In genomic region chr9:92607773-92608172, GRCh38 we compare ENCODE assay signal across 10 cellular contexts.
DNase-seq lines count a peak whose midpoint lies in the region; TF ChIP-seq lines count a peak whose summit lies in the region.
"Had no signal": no experiment of that assay in that cellular context is flagged by ENCODE, and none has a peak within 500 bp of the region (broad histone marks: within the 10 kb centered on the region; RNA-seq: fewer than 3 reads in every experiment).

No MANE protein-coding gene starts in this region.

- H3K79me2 ChIP-seq in PC-9 (ENCODE audit: low read depth), result no peaks in the 10 kb centered on the region
- no peaks in the 10 kb centered on the region for H3K79me2 ChIP-seq in Karpas-422 (ENCODE audit: low read length)

- no peak overlapping the region for H3K9ac ChIP-seq in Karpas-422 (ENCODE audit: low read length)

- no peaks in the 10 kb centered on the region; the same call in 1 of the 2 replicates for H3K36me3 ChIP-seq in PC-9 (ENCODE audit: low read depth)
- H3K36me3 ChIP-seq in Karpas-422 (ENCODE audit: insufficient read depth, low read length), result peaks cover 16% of the 10 kb centered on the region; the same call in 1 of the 2 replicates

- H3K27me3 Mint-ChIP-seq in nephron (ENCODE audit: low read depth), result no peaks in the 10 kb centered on the region
- H3K27me3 Mint-ChIP-seq in activated naive CD4-positive, alpha-beta T cell treated with anti-CD3 and anti-CD28 coated beads, Interleukin-2, amount 10 ng/mL, durations not matched to agents 7 days and 5 days, result no peaks in the 10 kb centered on the region
- H3K27me3 Mint-ChIP-seq: activated naive CD8-positive, alpha-beta T cell had no signal

- H3F3A ChIP-seq in PC-9 (ENCODE audit: insufficient read depth, low read depth), result no peaks in the 10 kb centered on the region; the same call in 1 of the 2 replicates

- peak; percentile 10 for DNase-seq in DMS 273 treated with DMSO at 0.1 percent for 48 hours (lab: John Stamatoyannopoulos, UW)
- peak; percentile 68 to 89 for DNase-seq in NCI-H2081 (lab: John Stamatoyannopoulos, UW)
- peak; percentile 62 to 85 for DNase-seq in cardiac fibroblast (ENCODE audit: low read depth in 2 of 2)
- DNase-seq in PC-9, result no peak
- no peak for DNase-seq in activated gamma-delta T cell (lab: John Stamatoyannopoulos, UW)
- DNase-seq in Karpas-422, result no peak
- DNase-seq in activated naive CD4-positive, alpha-beta T cell treated with anti-CD3 and anti-CD28 coated beads, Interleukin-2, amount 10 ng/mL, durations not matched to agents 7 days and 5 days, result no peak
- DNase-seq: stimulated activated CD4-positive, alpha-beta T cell treated with anti-CD3 and anti-CD28 coated beads, Interleukin-2, amount 100 ng/mL, for 24 hours had no signal

- H3K4me1 ChIP-seq in PC-9 (replicated peaks; ENCODE audit: insufficient read depth) (no peaks in the 10 kb centered on the region), Karpas-422 (ENCODE audit: low read length) (no peaks in the 10 kb centered on the region)

- peaks cover 38% of the 10 kb centered on the region for H3K4me1 Mint-ChIP-seq in nephron
- no peaks in the 10 kb centered on the region for H3K4me1 Mint-ChIP-seq in activated naive CD4-positive, alpha-beta T cell treated with anti-CD3 and anti-CD28 coated beads, Interleukin-2, amount 10 ng/mL, durations not matched to agents 7 days and 5 days

- intact Hi-C loops in PC-9 (cut with micrococcal nuclease; ENCODE audit: unreplicated experiment), result no loop called here

- H4K20me1 ChIP-seq in PC-9 (ENCODE audit: insufficient read depth) (no peaks in the 10 kb centered on the region), Karpas-422 (ENCODE audit: insufficient read depth, low read depth, low read length) (no peaks in the 10 kb centered on the region)

- H2AFZ ChIP-seq in PC-9 (no peak overlapping the region), Karpas-422 (ENCODE audit: low read length) (no peak overlapping the region)

- H3K27ac Mint-ChIP-seq in nephron, result peak overlapping the region; percentile 70 to 83 (median 83)
- no peak overlapping the region for H3K27ac Mint-ChIP-seq in activated naive CD4-positive, alpha-beta T cell treated with anti-CD3 and anti-CD28 coated beads, Interleukin-2, amount 10 ng/mL, durations not matched to agents 7 days and 5 days
- H3K27ac Mint-ChIP-seq: activated naive CD8-positive, alpha-beta T cell had no signal

- H3K9me2 ChIP-seq in PC-9 (ENCODE audit: insufficient read depth) (no peaks in the 10 kb centered on the region), Karpas-422 (replicated peaks; ENCODE audit: insufficient read depth, low read length) (no peaks in the 10 kb centered on the region)

- H3K27ac ChIP-seq in PC-9 (no peak overlapping the region), Karpas-422 (ENCODE audit: low read length) (no peak overlapping the region)

- no peak overlapping the region for H3K4me3 Mint-ChIP-seq in nephron
- no peak overlapping the region for H3K4me3 Mint-ChIP-seq in activated naive CD4-positive, alpha-beta T cell treated with anti-CD3 and anti-CD28 coated beads, Interleukin-2, amount 10 ng/mL, durations not matched to agents 7 days and 5 days
- H3K4me3 Mint-ChIP-seq: activated naive CD8-positive, alpha-beta T cell had no signal

- H3K27me3 ChIP-seq in PC-9 (ENCODE audit: insufficient read depth, low read depth) (no peaks in the 10 kb centered on the region), Karpas-422 (ENCODE audit: low read length) (no peaks in the 10 kb centered on the region)

- peaks cover 20% of the 10 kb centered on the region for H3K36me3 Mint-ChIP-seq in nephron (ENCODE audit: low read depth)
- H3K36me3 Mint-ChIP-seq in activated naive CD4-positive, alpha-beta T cell treated with anti-CD3 and anti-CD28 coated beads, Interleukin-2, amount 10 ng/mL, durations not matched to agents 7 days and 5 days, result peaks cover 17% of the 10 kb centered on the region
- H3K36me3 Mint-ChIP-seq: activated naive CD8-positive, alpha-beta T cell had no signal

- H3K9me3 ChIP-seq in PC-9 (ENCODE audit: insufficient read depth, low read depth) (no peaks in the 10 kb centered on the region; the same call in 1 of the 2 replicates), Karpas-422 (ENCODE audit: low read length) (peaks cover 8% of the 10 kb centered on the region)

- TF ChIP-seq CTCF in cardiac fibroblast (IDR thresholded peaks at IDR 0.05; ENCODE audit: low read depth, low read length), result no peak
- TF ChIP-seq CTCF in nephron (IDR thresholded peaks at IDR 0.05; ENCODE audit: unreplicated experiment in 3 of 3), result no peak
- TF ChIP-seq CTCF in PC-9 (conservative IDR thresholded peaks at IDR 0.05), result no peak

- H3K4me2 ChIP-seq in PC-9, result no peak overlapping the region
- no peak overlapping the region for H3K4me2 ChIP-seq in Karpas-422 (ENCODE audit: low read depth, low read length, poor library complexity, severe bottlenecking)

- POLR2A ChIA-PET in PC-9 (lab: Charles Lee; ENCODE audit: unreplicated experiment), result no interaction called here

- no TSS peak for BruUV-seq in PC-9 (replicated peaks; lab: Mats Ljungman, UMichigan)

- peaks cover 18% of the 10 kb centered on the region for H3K9me3 Mint-ChIP-seq in nephron
- peaks cover 15% of the 10 kb centered on the region for H3K9me3 Mint-ChIP-seq in activated naive CD4-positive, alpha-beta T cell treated with anti-CD3 and anti-CD28 coated beads, Interleukin-2, amount 10 ng/mL, durations not matched to agents 7 days and 5 days

- no peak overlapping the region for H3K4me3 ChIP-seq in cardiac fibroblast (replicated peaks in 1 of 2; ENCODE audit: low read depth in 2 of 2, low read length in 2 of 2)
- H3K4me3 ChIP-seq in PC-9, result no peak overlapping the region
- no peak overlapping the region for H3K4me3 ChIP-seq in Karpas-422 (ENCODE audit: low read length)

- CTCF ChIA-PET in PC-9 (lab: Charles Lee), result no interaction called here
- CTCF ChIA-PET in activated naive CD4-positive, alpha-beta T cell treated with anti-CD3 and anti-CD28 coated beads, Interleukin-2, amount 10 ng/mL, durations not matched to agents 7 days and 5 days (lab: Charles Lee), result no interaction called here

Comparison
In these comparisons a context has a peak if more than half of its experiments do, and no peak if none do; other contexts are left out.
1. DNase-seq: peak in DMS 273 treated with DMSO at 0.1 percent for 48 hours (single experiment), NCI-H2081 (2 of 2) and cardiac fibroblast (2 of 2); none in PC-9 (0 of 2), activated gamma-delta T cell (single experiment), Karpas-422 (single experiment) and activated naive CD4-positive, alpha-beta T cell treated with anti-CD3 and anti-CD28 coated beads, Interleukin-2, amount 10 ng/mL, durations not matched to agents 7 days and 5 days (single experiment).